1 cellular context compared by ENCODE assay signal in the genomic region with DNA sequence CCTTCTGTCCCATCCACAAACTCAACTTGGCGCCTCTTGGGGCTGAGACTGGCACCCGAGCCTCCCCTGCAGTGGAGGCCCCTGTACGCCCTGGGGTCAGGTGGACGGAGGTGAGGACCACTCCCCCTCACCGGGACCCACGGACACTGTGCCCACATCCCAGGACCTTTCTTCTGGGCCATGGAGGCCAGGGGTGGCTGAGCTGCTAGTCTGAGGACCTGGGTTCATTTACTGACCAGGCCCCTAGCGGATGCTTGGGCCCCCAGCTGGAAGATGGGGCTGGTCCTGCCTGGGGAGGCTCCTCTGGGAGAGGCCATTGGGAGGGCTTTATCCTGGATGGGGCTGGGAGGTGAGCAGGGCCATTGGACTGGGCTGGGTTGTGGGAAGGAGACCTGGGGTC.
TF ChIP-seq lines count a peak whose summit lies in the region.

No MANE protein-coding gene starts in this region.

TF ChIP-seq in HepG2, 621 proteins besides CTCF, POLR2A, EP300 and RAD21:
- TF ChIP-seq, protein P1, sequence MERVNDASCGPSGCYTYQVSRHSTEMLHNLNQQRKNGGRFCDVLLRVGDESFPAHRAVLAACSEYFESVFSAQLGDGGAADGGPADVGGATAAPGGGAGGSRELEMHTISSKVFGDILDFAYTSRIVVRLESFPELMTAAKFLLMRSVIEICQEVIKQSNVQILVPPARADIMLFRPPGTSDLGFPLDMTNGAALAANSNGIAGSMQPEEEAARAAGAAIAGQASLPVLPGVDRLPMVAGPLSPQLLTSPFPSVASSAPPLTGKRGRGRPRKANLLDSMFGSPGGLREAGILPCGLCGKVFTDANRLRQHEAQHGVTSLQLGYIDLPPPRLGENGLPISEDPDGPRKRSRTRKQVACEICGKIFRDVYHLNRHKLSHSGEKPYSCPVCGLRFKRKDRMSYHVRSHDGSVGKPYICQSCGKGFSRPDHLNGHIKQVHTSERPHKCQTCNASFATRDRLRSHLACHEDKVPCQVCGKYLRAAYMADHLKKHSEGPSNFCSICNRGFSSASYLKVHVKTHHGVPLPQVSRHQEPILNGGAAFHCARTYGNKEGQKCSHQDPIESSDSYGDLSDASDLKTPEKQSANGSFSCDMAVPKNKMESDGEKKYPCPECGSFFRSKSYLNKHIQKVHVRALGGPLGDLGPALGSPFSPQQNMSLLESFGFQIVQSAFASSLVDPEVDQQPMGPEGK (CRISPR knock-in tag; IDR thresholded peaks at IDR 0.05) = 0 out of 2 replicates have a peak, but pooled peaks have one; percentile 13
- TF ChIP-seq ZNF746 (CRISPR knock-in tag; IDR thresholded peaks at IDR 0.05) = no peak
- no peak for TF ChIP-seq KMT2A (CRISPR knock-in tag; IDR thresholded peaks at IDR 0.05)
- TF ChIP-seq, protein P2, sequence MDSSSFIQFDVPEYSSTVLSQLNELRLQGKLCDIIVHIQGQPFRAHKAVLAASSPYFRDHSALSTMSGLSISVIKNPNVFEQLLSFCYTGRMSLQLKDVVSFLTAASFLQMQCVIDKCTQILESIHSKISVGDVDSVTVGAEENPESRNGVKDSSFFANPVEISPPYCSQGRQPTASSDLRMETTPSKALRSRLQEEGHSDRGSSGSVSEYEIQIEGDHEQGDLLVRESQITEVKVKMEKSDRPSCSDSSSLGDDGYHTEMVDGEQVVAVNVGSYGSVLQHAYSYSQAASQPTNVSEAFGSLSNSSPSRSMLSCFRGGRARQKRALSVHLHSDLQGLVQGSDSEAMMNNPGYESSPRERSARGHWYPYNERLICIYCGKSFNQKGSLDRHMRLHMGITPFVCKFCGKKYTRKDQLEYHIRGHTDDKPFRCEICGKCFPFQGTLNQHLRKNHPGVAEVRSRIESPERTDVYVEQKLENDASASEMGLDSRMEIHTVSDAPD (CRISPR knock-in tag; IDR thresholded peaks at IDR 0.05) = no peak
- TF ChIP-seq ZNF136 (CRISPR knock-in tag; IDR thresholded peaks at IDR 0.05; ENCODE audit: low read depth) = no peak
- TF ChIP-seq TAF1 (CRISPR knock-in tag; IDR thresholded peaks at IDR 0.05) = 0 out of 2 replicates have a peak, but pooled peaks have one; percentile 15
- no peak for TF ChIP-seq MED8 (CRISPR knock-in tag; IDR thresholded peaks at IDR 0.05; ENCODE audit: insufficient replicate concordance)
